In the genomic region with DNA sequence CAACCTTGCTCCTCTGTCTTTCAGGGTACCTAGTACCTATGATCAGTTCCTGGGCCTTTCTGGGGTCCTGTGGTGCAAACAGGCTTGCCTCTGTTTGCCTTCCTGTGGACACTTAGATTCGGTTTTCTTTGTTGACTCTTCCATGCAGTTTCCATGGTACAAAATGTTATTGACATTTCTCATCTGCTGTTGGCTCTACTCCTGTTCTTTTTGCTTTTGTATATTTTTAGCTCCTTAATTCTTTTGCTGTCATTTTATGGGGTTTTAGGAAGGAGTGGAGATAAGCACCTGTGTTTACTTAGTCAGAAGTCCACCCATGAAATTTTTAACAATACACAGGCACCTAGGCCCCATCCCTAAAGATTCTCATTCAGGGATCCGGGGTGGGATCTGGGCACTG, we compare ENCODE assay signal across 13 cellular contexts. TPM values are rescaled to one million over a fixed set of nuclear protein-coding genes. Genes with fewer than 3 reads are reported as not detected.
"Had no signal": no experiment of that assay in that cellular context is flagged by ENCODE, and none has a peak within 500 bp of the region (broad histone marks: within the 10 kb centered on the region; RNA-seq: fewer than 3 reads in every experiment).

No MANE protein-coding gene starts in this region.

- H3K36me3 ChIP-seq: colonic mucosa, esophagus squamous epithelium had no signal

- H3K4me1 ChIP-seq: colonic mucosa, esophagus squamous epithelium had no signal

- H3K36me3 Mint-ChIP-seq: activated naive CD4-positive, alpha-beta T cell treated with anti-CD3 and anti-CD28 coated beads, Interleukin-2, amount 50 U/mL, for 24 hours; naive B cell had no signal

- DNase-seq: activated CD4-positive, alpha-beta T cell treated with anti-CD3 and anti-CD28 coated beads, Interleukin-2, amount 50 U/mL, for 4 hours; activated effector memory CD4-positive, alpha-beta T cell treated with Interleukin-2 at 50 U/mL for 16 hours; activated T-cell treated with anti-CD3 and anti-CD28 coated beads, Interleukin-2, amount 50 U/mL, for 1 hour; caudate nucleus; colonic mucosa; esophagus squamous epithelium; foreskin fibroblast; naive B cell; posterior cingulate gyrus; right cardiac atrium had no signal

- H3K4me3 Mint-ChIP-seq: activated naive CD4-positive, alpha-beta T cell treated with anti-CD3 and anti-CD28 coated beads, Interleukin-2, amount 50 U/mL, for 24 hours; naive B cell had no signal

- H3K27ac ChIP-seq: colonic mucosa, esophagus squamous epithelium had no signal

- H3K27ac Mint-ChIP-seq: activated naive CD4-positive, alpha-beta T cell treated with anti-CD3 and anti-CD28 coated beads, Interleukin-2, amount 50 U/mL, for 24 hours; naive B cell had no signal

- H3K4me1 Mint-ChIP-seq: activated naive CD4-positive, alpha-beta T cell treated with anti-CD3 and anti-CD28 coated beads, Interleukin-2, amount 50 U/mL, for 24 hours; naive B cell had no signal

- ATAC-seq: right cardiac atrium had no signal

- H3K27me3 ChIP-seq: colonic mucosa had no signal

- H3K4me3 ChIP-seq: colonic mucosa, esophagus squamous epithelium, smooth muscle cell had no signal

- H3K9me3 Mint-ChIP-seq: activated naive CD4-positive, alpha-beta T cell treated with anti-CD3 and anti-CD28 coated beads, Interleukin-2, amount 50 U/mL, for 24 hours had no signal

- H3K9me3 ChIP-seq: colonic mucosa, esophagus squamous epithelium had no signal

RNA-seq across cellular contexts. Expression of gene CNMD, which starts 20.5 kb away (rescaled TPM):
- total RNA-seq: esophagus squamous epithelium, lung microvascular endothelial cell, right cardiac atrium, smooth muscle cell had no signal
